In the genomic region with DNA sequence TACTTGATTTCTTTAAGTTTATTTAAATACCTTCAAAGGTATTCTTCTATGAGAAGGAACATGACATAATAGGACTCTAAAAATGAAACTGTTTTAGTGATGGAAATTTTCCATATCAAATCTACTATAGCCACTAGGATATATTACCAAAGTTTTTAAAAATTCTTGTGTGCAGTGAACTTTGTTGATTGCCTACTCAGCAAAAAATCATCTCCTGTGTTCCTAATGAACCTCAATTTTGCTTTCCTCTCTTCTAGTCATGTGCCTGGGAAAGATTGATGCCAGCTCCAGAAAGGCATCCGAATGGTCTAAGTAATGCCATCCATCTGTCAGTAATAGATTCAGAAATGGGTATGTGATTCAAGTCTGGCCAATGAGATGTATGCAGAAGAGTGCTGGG, we compare ENCODE assay signal across 16 cellular contexts.
DNase-seq lines count a peak whose midpoint lies in the region; ATAC-seq and TF ChIP-seq lines count a peak whose summit lies in the region.
"Had no signal": no experiment of that assay in that cellular context is flagged by ENCODE, and none has a peak within 500 bp of the region (broad histone marks: within the 10 kb centered on the region; RNA-seq: fewer than 3 reads in every experiment).

No MANE protein-coding gene starts in this region.

- TF ChIP-seq EP300 in gastroesophageal sphincter (IDR thresholded peaks at IDR 0.05) = no peak

- peaks cover 15% of the 10 kb centered on the region for H3K9me3 Mint-ChIP-seq in dendritic cell treated with granulocyte-macrophage colony-stimulating factor and Interleukin-4, amounts not matched to agents 40 ng/mL and 50 ng/mL, for 4 days
- H3K9me3 Mint-ChIP-seq: CD8-positive, alpha-beta T cell; WTC11 had no signal

- ATAC-seq in psoas muscle (no peak), gastroesophageal sphincter (no peak)
- ATAC-seq: CD8-positive, alpha-beta T cell; Panc1 had no signal

- no peaks in the 10 kb centered on the region for H3K27me3 Mint-ChIP-seq in dendritic cell treated with granulocyte-macrophage colony-stimulating factor and Interleukin-4, amounts not matched to agents 40 ng/mL and 50 ng/mL, for 4 days

- no peak for DNase-seq in MM.1S
- DNase-seq in psoas muscle = no peak
- no peak for DNase-seq in stimulated activated CD4-positive, alpha-beta T cell treated with anti-CD3 and anti-CD28 coated beads, Interleukin-2, amount 100 ng/mL, for 24 hours
- DNase-seq in NCI-H146 (lab: John Stamatoyannopoulos, UW) = no peak
- DNase-seq in NCI-H2107 treated with DMSO at 0.1 percent for 48 hours (lab: John Stamatoyannopoulos, UW; ENCODE audit: unreplicated experiment) = no peak
- DNase-seq: activated naive CD4-positive, alpha-beta T cell treated with anti-CD3 and anti-CD28 coated beads, Interleukin-2, amount 50 U/mL, for 16 hours; activated T-cell treated with anti-CD3 and anti-CD28 coated beads, Interleukin-2, amount 50 U/mL, for 48 hours; CD8-positive, alpha-beta T cell; glutamatergic neuron; NCI-H1694; testis had no signal

- no peaks in the 10 kb centered on the region for H3K79me2 ChIP-seq in MM.1S (ENCODE audit: low read length)

- H3K27ac ChIP-seq in BLaER1 (no peak overlapping the region; the same call in 1 of the 2 replicates), MM.1S (ENCODE audit: low read length) (no peak overlapping the region), psoas muscle (peak overlapping the region; percentile 54), gastroesophageal sphincter (peak overlapping the region in 1 of 4 donors; percentile 12)
- H3K27ac ChIP-seq: testis had no signal

- H3K27me3 ChIP-seq in BLaER1 (no peaks in the 10 kb centered on the region), MM.1S (replicated peaks; ENCODE audit: insufficient read depth, low read length) (peaks cover 10% of the 10 kb centered on the region; the same call in 1 of the 2 replicates), psoas muscle (ENCODE audit: insufficient read depth in 3 of 3, low read length in 2 of 3) (no peaks in the 10 kb centered on the region), gastroesophageal sphincter (no peaks in the 10 kb centered on the region)
- H3K27me3 ChIP-seq: testis had no signal

- H3K36me3 Mint-ChIP-seq in dendritic cell treated with granulocyte-macrophage colony-stimulating factor and Interleukin-4, amounts not matched to agents 40 ng/mL and 50 ng/mL, for 4 days (ENCODE audit: low read depth) = peaks cover 37% of the 10 kb centered on the region
- H3K36me3 Mint-ChIP-seq: CD8-positive, alpha-beta T cell; WTC11 had no signal

- no peak for TF ChIP-seq CTCF in MM.1S (IDR thresholded peaks at IDR 0.05; ENCODE audit: low read length)
- no peak for TF ChIP-seq CTCF in psoas muscle (IDR thresholded peaks at IDR 0.05)
- TF ChIP-seq CTCF in gastroesophageal sphincter (IDR thresholded peaks at IDR 0.05) = no peak

- H3K4me1 ChIP-seq in BLaER1 = peaks cover 96% of the 10 kb centered on the region
- H3K4me1 ChIP-seq in MM.1S (ENCODE audit: low read length) = peaks cover 21% of the 10 kb centered on the region
- H3K4me1 ChIP-seq in psoas muscle = peaks cover 8% of the 10 kb centered on the region
- H3K4me1 ChIP-seq in gastroesophageal sphincter = peaks cover 0 to 39% (median 12%) of the 10 kb centered on the region in 3 donors
- H3K4me1 ChIP-seq: testis had no signal

- TF ChIP-seq POLR2A in gastroesophageal sphincter (IDR thresholded peaks at IDR 0.05) = no peak

- no peak overlapping the region for H2AFZ ChIP-seq in MM.1S (ENCODE audit: low read length)

- no peaks in the 10 kb centered on the region for H3K9me3 ChIP-seq in BLaER1
- no peaks in the 10 kb centered on the region for H3K9me3 ChIP-seq in MM.1S (replicated peaks; ENCODE audit: insufficient read depth, low read length)
- no peaks in the 10 kb centered on the region for H3K9me3 ChIP-seq in psoas muscle
- no peaks in the 10 kb centered on the region for H3K9me3 ChIP-seq in gastroesophageal sphincter
- H3K9me3 ChIP-seq: testis had no signal

- H3K4me2 ChIP-seq in BLaER1 (peak overlapping the region; percentile 70), MM.1S (ENCODE audit: low read depth, low read length) (peak overlapping the region; percentile 24; the same call in 1 of the 2 replicates)

- peaks cover 24% of the 10 kb centered on the region for H3F3A ChIP-seq in MM.1S (ENCODE audit: insufficient read depth, low read length)

- H4K20me1 ChIP-seq in BLaER1 = no peaks in the 10 kb centered on the region
- no peaks in the 10 kb centered on the region for H4K20me1 ChIP-seq in MM.1S (ENCODE audit: insufficient read depth, low read length)

- intact Hi-C loops in dendritic cell treated with granulocyte-macrophage colony-stimulating factor and Interleukin-4, amounts not matched to agents 40 ng/mL and 50 ng/mL, for 4 days (cut with micrococcal nuclease) = no loop called here
- intact Hi-C loops in psoas muscle (cut with DNase I) = no loop called here

- H3K36me3 ChIP-seq in BLaER1 = no peaks in the 10 kb centered on the region
- no peaks in the 10 kb centered on the region for H3K36me3 ChIP-seq in MM.1S (replicated peaks; ENCODE audit: insufficient read depth, low read length)
- H3K36me3 ChIP-seq in psoas muscle (ENCODE audit: insufficient read depth in 1 of 2, low read depth in 1 of 2) = no peaks in the 10 kb centered on the region
- H3K36me3 ChIP-seq in gastroesophageal sphincter = no peaks in the 10 kb centered on the region

- H3K27ac Mint-ChIP-seq in dendritic cell treated with granulocyte-macrophage colony-stimulating factor and Interleukin-4, amounts not matched to agents 40 ng/mL and 50 ng/mL, for 4 days = peak overlapping the region; percentile 84
- H3K27ac Mint-ChIP-seq: CD8-positive, alpha-beta T cell; WTC11 had no signal

- WGBS in psoas muscle, 3 donors = 54 to 76% (median 64%) methylated on average over 1 of the region's 1 CpG
- WGBS in gastroesophageal sphincter (ENCODE audit: low coverage in 1 of 2), 2 donors = 85 to 100% methylated on average over 1 of the region's 1 CpG

- H3K4me3 Mint-ChIP-seq in dendritic cell treated with granulocyte-macrophage colony-stimulating factor and Interleukin-4, amounts not matched to agents 40 ng/mL and 50 ng/mL, for 4 days = no peak overlapping the region
- H3K4me3 Mint-ChIP-seq: CD8-positive, alpha-beta T cell; WTC11 had no signal

- H3K9ac ChIP-seq in BLaER1 = no peak overlapping the region
- H3K9ac ChIP-seq in MM.1S (ENCODE audit: low read length) = no peak overlapping the region

- no peaks in the 10 kb centered on the region for H3K9me2 ChIP-seq in MM.1S (replicated peaks; ENCODE audit: insufficient read depth, low read length)

- no peak overlapping the region for H3K4me3 ChIP-seq in BLaER1
- no peak overlapping the region for H3K4me3 ChIP-seq in MM.1S (ENCODE audit: low read length)
- no peak overlapping the region for H3K4me3 ChIP-seq in psoas muscle
- no peak overlapping the region for H3K4me3 ChIP-seq in gastroesophageal sphincter
- H3K4me3 ChIP-seq: testis had no signal

- H3K4me1 Mint-ChIP-seq in dendritic cell treated with granulocyte-macrophage colony-stimulating factor and Interleukin-4, amounts not matched to agents 40 ng/mL and 50 ng/mL, for 4 days (ENCODE audit: low read depth) = peaks cover 78% of the 10 kb centered on the region
